ENCODE assay signal across 7 cellular contexts in genomic region chr6:35024601-35025054, GRCh38.
DNase-seq lines count a peak whose midpoint lies in the region; TF ChIP-seq lines count a peak whose summit lies in the region.

No MANE protein-coding gene starts in this region.

- H4K20me1 ChIP-seq in SK-N-SH (ENCODE audit: insufficient read depth) = no peaks in the 10 kb centered on the region

- no peak for TF ChIP-seq EP300 in SK-N-SH (IDR thresholded peaks at IDR 0.05; ENCODE audit: borderline replicate concordance in 1 of 2, low read depth in 1 of 2, low read length in 1 of 2)

- no peak overlapping the region for H3K4me2 ChIP-seq in SK-N-SH

- H3K27me3 ChIP-seq in SK-N-SH (ENCODE audit: insufficient read depth) = no peaks in the 10 kb centered on the region
- no peaks in the 10 kb centered on the region for H3K27me3 ChIP-seq in cardiac muscle cell

- no peaks in the 10 kb centered on the region for H3K9me3 ChIP-seq in SK-N-SH
- no peaks in the 10 kb centered on the region for H3K9me3 ChIP-seq in cardiac muscle cell (ENCODE audit: low read depth)

- DNase-seq in HuH-7 (ENCODE audit: low spot score) = peak; percentile 72
- peak; percentile 74 for DNase-seq in SK-N-SH
- peak; percentile 52 to 81 for DNase-seq in cardiac muscle cell (ENCODE audit: low read depth in 1 of 2, low spot score in 1 of 2)
- peak; percentile 82 for DNase-seq in retina
- DNase-seq in T-helper 1 cell = no peak
- no peak for DNase-seq in epidermal melanocyte (ENCODE audit: insufficient read length, low spot score)
- DNase-seq in cerebellar nuclear complex (lab: John Stamatoyannopoulos, UW) = no peak

- peaks cover 3 to 4% of the 10 kb centered on the region in 2 experiments for H3K36me3 ChIP-seq in SK-N-SH (replicated peaks in 1 of 2; ENCODE audit: control insufficient read depth in 1 of 2, insufficient read depth in 2 of 2, low read length in 1 of 2)
- H3K36me3 ChIP-seq in cardiac muscle cell = no peaks in the 10 kb centered on the region

- H3K79me2 ChIP-seq in SK-N-SH (ENCODE audit: insufficient read depth) = no peaks in the 10 kb centered on the region

- H3K4me1 ChIP-seq in SK-N-SH (ENCODE audit: control insufficient read depth in 1 of 2, insufficient read depth in 2 of 2, low read depth in 1 of 2, low read length in 1 of 2) = peaks cover 9 to 14% of the 10 kb centered on the region in 2 experiments; a peak in 3 of 4 replicates
- H3K4me1 ChIP-seq in cardiac muscle cell (ENCODE audit: low read depth) = peaks cover 18% of the 10 kb centered on the region

- no peak for TF ChIP-seq CTCF in SK-N-SH (IDR thresholded peaks at IDR 0.05)
- no peak for TF ChIP-seq CTCF in cardiac muscle cell (IDR thresholded peaks at IDR 0.05; ENCODE audit: low read depth, low read length)

- no peak for TF ChIP-seq RAD21 in SK-N-SH (IDR thresholded peaks at IDR 0.05; ENCODE audit: low read length)

- CTCF ChIA-PET in SK-N-SH (lab: Yijun Ruan, JAX) = interaction anchor here (1.3 to 2.2 kb wide), 3 partner anchors 9 to 37 kb away, joined by 5 to 6 read pairs (median 5); no protein-coding TSS in a partner anchor

- no peak overlapping the region for H3K9ac ChIP-seq in SK-N-SH

- H3K27ac ChIP-seq in SK-N-SH (ENCODE audit: low read depth in 2 of 2, low read length in 1 of 2) = no peak overlapping the region; a peak in 1 of 4 replicates
- no peak overlapping the region for H3K27ac ChIP-seq in cardiac muscle cell

- POLR2A ChIA-PET in SK-N-SH (lab: Yijun Ruan, JAX) = no interaction called here

- H2AFZ ChIP-seq in SK-N-SH (ENCODE audit: low read depth) = no peak overlapping the region

- H3K4me3 ChIP-seq in SK-N-SH (ENCODE audit: low read depth in 2 of 2, low read length in 1 of 2) (no peak overlapping the region), cardiac muscle cell (no peak overlapping the region)

- no peaks in the 10 kb centered on the region for H3F3A ChIP-seq in SK-N-SH (replicated peaks; ENCODE audit: insufficient read depth)

- 85% methylated on average over 2 of the region's 4 CpGs for WGBS in SK-N-SH (ENCODE audit: low lambda C conversion rate)

- no peaks in the 10 kb centered on the region for H3K9me2 ChIP-seq in SK-N-SH

TF ChIP-seq in SK-N-SH, 30 proteins besides CTCF, POLR2A, EP300 and RAD21:
- no peak for TF ChIP-seq RCOR1 (IDR thresholded peaks at IDR 0.05; ENCODE audit: low read length)
- no peak for TF ChIP-seq JUND (IDR thresholded peaks at IDR 0.05)
- TF ChIP-seq ZBTB33 (IDR thresholded peaks at IDR 0.05; ENCODE audit: borderline replicate concordance, low read depth) = no peak
- TF ChIP-seq MAX (IDR thresholded peaks at IDR 0.05; ENCODE audit: low read depth) = no peak
- TF ChIP-seq CHD2 (IDR thresholded peaks at IDR 0.05; ENCODE audit: low read length, partially characterized antibody) = no peak
- TF ChIP-seq IRF3 (IDR thresholded peaks at IDR 0.05; ENCODE audit: low read depth, low read length) = no peak
- no peak for TF ChIP-seq NRF1 (IDR thresholded peaks at IDR 0.05; ENCODE audit: low read depth, low read length)
- TF ChIP-seq GATA2 (CRISPR knock-in tag; IDR thresholded peaks at IDR 0.05) = no peak

Comparison
In these comparisons a context has a peak if more than half of its experiments do, and no peak if none do; other contexts are left out.
1. DNase-seq: peak in HuH-7 (single experiment), SK-N-SH (single experiment), cardiac muscle cell (2 of 2) and retina (single experiment); none in T-helper 1 cell (0 of 5), epidermal melanocyte (single experiment) and cerebellar nuclear complex (0 of 2).